Comparison of ENCODE assay signal across 22 cellular contexts in genomic region chrX:118666521-118666920, GRCh38.
DNase-seq lines count a peak whose midpoint lies in the region; ATAC-seq and TF ChIP-seq lines count a peak whose summit lies in the region.
"Had no signal": no experiment of that assay in that cellular context is flagged by ENCODE, and none has a peak within 500 bp of the region (broad histone marks: within the 10 kb centered on the region; RNA-seq: fewer than 3 reads in every experiment).

No MANE protein-coding gene starts in this region.

- peaks cover 29% of the 10 kb centered on the region for H3K36me3 Mint-ChIP-seq in activated CD8-positive, alpha-beta T cell treated with anti-CD3 and anti-CD28 coated beads, Interleukin-2, amount 10 ng/mL, durations not matched to agents 7 days and 5 days (ENCODE audit: low read depth)
- peaks cover 11% of the 10 kb centered on the region for H3K36me3 Mint-ChIP-seq in activated CD8-positive, alpha-beta T cell treated with anti-CD3 and anti-CD28 coated beads for 36 hours (ENCODE audit: low read depth)

- peaks cover 7% of the 10 kb centered on the region; the same call in 1 of the 2 replicates for H3F3A ChIP-seq in PC-9 (ENCODE audit: insufficient read depth, low read depth)

- H3K4me1 ChIP-seq in PC-9 (replicated peaks; ENCODE audit: insufficient read depth) (peaks cover 14% of the 10 kb centered on the region), osteoblast (ENCODE audit: insufficient read depth, low read length) (no peaks in the 10 kb centered on the region), right cardiac atrium (ENCODE audit: control insufficient read depth, insufficient read depth, low read length) (no peaks in the 10 kb centered on the region)
- H3K4me1 ChIP-seq: BLaER1 had no signal

- H3K27me3 ChIP-seq in PC-9 (ENCODE audit: insufficient read depth, low read depth) (no peaks in the 10 kb centered on the region), osteoblast (ENCODE audit: insufficient read depth, low read length) (no peaks in the 10 kb centered on the region), right cardiac atrium (ENCODE audit: control insufficient read depth, insufficient read depth) (no peaks in the 10 kb centered on the region)
- H3K27me3 ChIP-seq: BLaER1, SJCRH30 had no signal

- no peak for ATAC-seq in activated CD8-positive, alpha-beta T cell treated with anti-CD3 and anti-CD28 coated beads, Interleukin-2, amount 10 ng/mL, durations not matched to agents 7 days and 5 days
- no peak for ATAC-seq in activated CD8-positive, alpha-beta T cell treated with anti-CD3 and anti-CD28 coated beads for 36 hours
- no peak for ATAC-seq in right cardiac atrium

- POLR2A ChIA-PET in activated CD8-positive, alpha-beta T cell treated with anti-CD3 and anti-CD28 coated beads, Interleukin-2, amount 10 ng/mL, durations not matched to agents 7 days and 5 days (lab: Charles Lee): no interaction called here
- POLR2A ChIA-PET in activated CD8-positive, alpha-beta T cell treated with anti-CD3 and anti-CD28 coated beads for 36 hours (lab: Charles Lee): no interaction called here
- POLR2A ChIA-PET in PC-9 (lab: Charles Lee; ENCODE audit: unreplicated experiment): no interaction called here

- no TSS peak for BruUV-seq in PC-9 (replicated peaks; lab: Mats Ljungman, UMichigan)

- peak overlapping the region; percentile 49 for H3K27ac Mint-ChIP-seq in activated CD8-positive, alpha-beta T cell treated with anti-CD3 and anti-CD28 coated beads, Interleukin-2, amount 10 ng/mL, durations not matched to agents 7 days and 5 days
- no peak overlapping the region for H3K27ac Mint-ChIP-seq in activated CD8-positive, alpha-beta T cell treated with anti-CD3 and anti-CD28 coated beads for 36 hours
- H3K27ac Mint-ChIP-seq: HFFc6 had no signal

- H3K4me2 ChIP-seq in PC-9: peak overlapping the region; percentile 1; the same call in 1 of the 2 replicates
- H3K4me2 ChIP-seq in osteoblast (ENCODE audit: insufficient read depth, low read length): no peak overlapping the region
- H3K4me2 ChIP-seq: BLaER1 had no signal

- no peak for DNase-seq in activated CD8-positive, alpha-beta T cell treated with anti-CD3 and anti-CD28 coated beads, Interleukin-2, amount 10 ng/mL, durations not matched to agents 7 days and 5 days
- DNase-seq in activated CD8-positive, alpha-beta T cell treated with anti-CD3 and anti-CD28 coated beads for 36 hours: no peak
- DNase-seq in PC-9: peak in 1 of 2 experiments; percentile 81
- peak; percentile 33 for DNase-seq in choroid plexus epithelial cell (ENCODE audit: low read depth)
- peak; percentile 11 for DNase-seq in osteoblast (ENCODE audit: insufficient read length, low spot score, missing footprints)
- no peak for DNase-seq in right cardiac atrium
- DNase-seq in NCI-H1048 (lab: John Stamatoyannopoulos, UW): no peak
- no peak for DNase-seq in stimulated activated CD8-positive, alpha-beta memory T cell treated with anti-CD3 and anti-CD28 coated beads, Interleukin-4, amount 100 ng/mL, for 48 hours
- DNase-seq: 8988T; CD8-positive, alpha-beta memory T cell; DMS79 treated with DMSO at 0.1 percent for 48 hours; GF-D8; HFFc6; Kasumi-1; MM.1S; NCI-H1105 treated with DMSO at 0.1 percent for 48 hours; NCI-H1694 treated with DMSO at 0.1 percent for 48 hours; NCI-H2107; NCI-H226; NCI-H524 treated with DMSO at 0.1 percent for 48 hours; SJCRH30 had no signal

- intact Hi-C loops in activated CD8-positive, alpha-beta T cell treated with anti-CD3 and anti-CD28 coated beads for 36 hours (cut with micrococcal nuclease): no loop called here
- intact Hi-C loops in PC-9 (cut with micrococcal nuclease; ENCODE audit: unreplicated experiment): no loop called here
- intact Hi-C loops in right cardiac atrium (cut with DNase I): no loop called here

- no peaks in the 10 kb centered on the region for H3K79me2 ChIP-seq in PC-9 (ENCODE audit: low read depth)
- H3K79me2 ChIP-seq in osteoblast (ENCODE audit: insufficient read depth, low read length): no peaks in the 10 kb centered on the region

- CTCF ChIA-PET in activated CD8-positive, alpha-beta T cell treated with anti-CD3 and anti-CD28 coated beads, Interleukin-2, amount 10 ng/mL, durations not matched to agents 7 days and 5 days (lab: Charles Lee): no interaction called here
- CTCF ChIA-PET in activated CD8-positive, alpha-beta T cell treated with anti-CD3 and anti-CD28 coated beads for 36 hours (lab: Charles Lee): no interaction called here
- CTCF ChIA-PET in PC-9 (lab: Charles Lee): interaction anchor here (0.6 kb wide), 2 partner anchors 40 to 164 kb away, joined by 3 to 4 read pairs; no protein-coding TSS in a partner anchor

- H3K36me3 ChIP-seq in PC-9 (ENCODE audit: low read depth) (no peaks in the 10 kb centered on the region), osteoblast (ENCODE audit: insufficient read depth, low read length) (no peaks in the 10 kb centered on the region)
- H3K36me3 ChIP-seq: SJCRH30 had no signal

- H3K9me3 Mint-ChIP-seq in activated CD8-positive, alpha-beta T cell treated with anti-CD3 and anti-CD28 coated beads, Interleukin-2, amount 10 ng/mL, durations not matched to agents 7 days and 5 days (ENCODE audit: insufficient read depth): no peaks in the 10 kb centered on the region
- no peaks in the 10 kb centered on the region for H3K9me3 Mint-ChIP-seq in activated CD8-positive, alpha-beta T cell treated with anti-CD3 and anti-CD28 coated beads for 36 hours
- H3K9me3 Mint-ChIP-seq: CD8-positive, alpha-beta memory T cell; HFFc6 had no signal

- H3K4me3 ChIP-seq in PC-9 (no peak overlapping the region), choroid plexus epithelial cell (ENCODE audit: low read depth, low read length) (no peak overlapping the region), osteoblast (ENCODE audit: insufficient read depth, low read length) (no peak overlapping the region), right cardiac atrium (ENCODE audit: low read length) (no peak overlapping the region)
- H3K4me3 ChIP-seq: BLaER1, SJCRH30 had no signal

- H2AFZ ChIP-seq in PC-9 (no peak overlapping the region), osteoblast (ENCODE audit: low read length) (no peak overlapping the region)

- 89% methylated on average over 3 of the region's 3 CpGs for WGBS in right cardiac atrium

- no peak for TF ChIP-seq CTCF in activated CD8-positive, alpha-beta T cell treated with anti-CD3 and anti-CD28 coated beads for 36 hours (IDR thresholded peaks at IDR 0.05)
- no peak for TF ChIP-seq CTCF in PC-9 (conservative IDR thresholded peaks at IDR 0.05)
- no peak for TF ChIP-seq CTCF in choroid plexus epithelial cell (conservative IDR thresholded peaks at IDR 0.05; ENCODE audit: low read depth, low read length)
- no peak for TF ChIP-seq CTCF in osteoblast (IDR thresholded peaks at IDR 0.05; ENCODE audit: extremely low read depth, low read depth, low read length)

- H3K27ac ChIP-seq in PC-9 (no peak overlapping the region; the same call in 1 of the 2 replicates), osteoblast (ENCODE audit: low read depth, low read length) (no peak overlapping the region), right cardiac atrium (ENCODE audit: low read length) (no peak overlapping the region)
- H3K27ac ChIP-seq: BLaER1, SJCRH30 had no signal

- H3K9me3 ChIP-seq in PC-9 (ENCODE audit: insufficient read depth, low read depth): no peaks in the 10 kb centered on the region
- no peaks in the 10 kb centered on the region for H3K9me3 ChIP-seq in osteoblast (ENCODE audit: low read depth, low read length)
- H3K9me3 ChIP-seq in right cardiac atrium (ENCODE audit: control insufficient read depth, low read length): no peaks in the 10 kb centered on the region
- H3K9me3 ChIP-seq: BLaER1, SJCRH30 had no signal

- H3K4me1 Mint-ChIP-seq in activated CD8-positive, alpha-beta T cell treated with anti-CD3 and anti-CD28 coated beads, Interleukin-2, amount 10 ng/mL, durations not matched to agents 7 days and 5 days (ENCODE audit: low read depth): no peaks in the 10 kb centered on the region
- no peaks in the 10 kb centered on the region for H3K4me1 Mint-ChIP-seq in activated CD8-positive, alpha-beta T cell treated with anti-CD3 and anti-CD28 coated beads for 36 hours (ENCODE audit: low read depth)

- no peaks in the 10 kb centered on the region for H3K27me3 Mint-ChIP-seq in activated CD8-positive, alpha-beta T cell treated with anti-CD3 and anti-CD28 coated beads, Interleukin-2, amount 10 ng/mL, durations not matched to agents 7 days and 5 days (ENCODE audit: low read depth)
- no peaks in the 10 kb centered on the region for H3K27me3 Mint-ChIP-seq in activated CD8-positive, alpha-beta T cell treated with anti-CD3 and anti-CD28 coated beads for 36 hours
- H3K27me3 Mint-ChIP-seq: CD8-positive, alpha-beta memory T cell had no signal

- no peaks in the 10 kb centered on the region for H3K9me2 ChIP-seq in PC-9 (ENCODE audit: insufficient read depth)

- no peaks in the 10 kb centered on the region for H4K20me1 ChIP-seq in PC-9 (ENCODE audit: insufficient read depth)
- no peaks in the 10 kb centered on the region for H4K20me1 ChIP-seq in osteoblast (ENCODE audit: insufficient read depth, low read length)
- H4K20me1 ChIP-seq: BLaER1 had no signal

- H3K4me3 Mint-ChIP-seq in activated CD8-positive, alpha-beta T cell treated with anti-CD3 and anti-CD28 coated beads, Interleukin-2, amount 10 ng/mL, durations not matched to agents 7 days and 5 days: no peak overlapping the region
- no peak overlapping the region for H3K4me3 Mint-ChIP-seq in activated CD8-positive, alpha-beta T cell treated with anti-CD3 and anti-CD28 coated beads for 36 hours
- H3K4me3 Mint-ChIP-seq: CD8-positive, alpha-beta memory T cell; HFFc6 had no signal

Comparison
In these comparisons a context has a peak if more than half of its experiments do, and no peak if none do; other contexts are left out.
1. DNase-seq: peak in choroid plexus epithelial cell (single experiment) and osteoblast (single experiment); none in activated CD8-positive, alpha-beta T cell treated with anti-CD3 and anti-CD28 coated beads, Interleukin-2, amount 10 ng/mL, durations not matched to agents 7 days and 5 days (single experiment), activated CD8-positive, alpha-beta T cell treated with anti-CD3 and anti-CD28 coated beads for 36 hours (single experiment), right cardiac atrium (0 of 3), NCI-H1048 (single experiment) and stimulated activated CD8-positive, alpha-beta memory T cell treated with anti-CD3 and anti-CD28 coated beads, Interleukin-4, amount 100 ng/mL, for 48 hours (single experiment).